Comparison of ENCODE assay signal across 30 cellular contexts in genomic region chrX:111328858-111329257, GRCh38. TPM values are rescaled to one million over a fixed set of nuclear protein-coding genes. Genes with fewer than 3 reads are reported as not detected.
"Had no signal": no experiment of that assay in that cellular context is flagged by ENCODE, and none has a peak within 500 bp of the region (broad histone marks: within the 10 kb centered on the region; RNA-seq: fewer than 3 reads in every experiment).

No MANE protein-coding gene starts in this region.

- H3K4me1 ChIP-seq: parathyroid adenoma, psoas muscle, spleen, thyroid gland, tibial nerve, upper lobe of left lung, vagina had no signal

- ATAC-seq: naive thymus-derived CD4-positive, alpha-beta T cell; natural killer cell; psoas muscle; right cardiac atrium; sciatic nerve; stimulated activated memory B cell treated with anti-CD40 and anti-IgM and Interleukin-4, amounts not matched to agents 10 μg/mL and 1 μg/mL and 100 μg/mL, for 72 hours; stimulated activated naive CD8-positive, alpha-beta T cell treated with anti-CD3 and anti-CD28 coated beads, Interleukin-15, amount 100 ng/mL, for 72 hours; stimulated activated naive CD8-positive, alpha-beta T cell treated with anti-CD3 and anti-CD28 coated beads, Interleukin-15, Interleukin-2, amounts not matched to agents 100 U/mL and 50 U/mL, for 24 hours had no signal

- H3K4me3 ChIP-seq: neural progenitor cell, ovary, psoas muscle, skin epidermis, smooth muscle cell, spleen, thoracic aorta, thyroid gland, tibial nerve, upper lobe of left lung, vagina had no signal

- H3K36me3 ChIP-seq: neural progenitor cell, ovary, spleen, thoracic aorta, thyroid gland, tibial nerve, upper lobe of left lung, vagina had no signal

- FAIRE-seq: urothelium cell line had no signal

- H3K27ac ChIP-seq: neural progenitor cell, ovary, parathyroid adenoma, psoas muscle, skin epidermis, spleen, thoracic aorta, thyroid gland, tibial nerve, upper lobe of left lung, vagina had no signal

- H3K9ac ChIP-seq: neural progenitor cell, parathyroid adenoma had no signal

- H3K27me3 ChIP-seq: neural progenitor cell, ovary, thyroid gland, upper lobe of left lung, vagina had no signal

- H3K4me2 ChIP-seq: neural progenitor cell, smooth muscle cell had no signal

- H3K9me3 ChIP-seq: ovary, psoas muscle, spleen, thoracic aorta, thyroid gland, tibial nerve, upper lobe of left lung, vagina had no signal

- H2AFZ ChIP-seq: neural progenitor cell, parathyroid adenoma had no signal

- DNase-seq: naive thymus-derived CD4-positive, alpha-beta T cell; natural killer cell; occipital lobe; ovary; posterior cingulate gyrus; psoas muscle; right cardiac atrium; spleen; stimulated activated CD4-positive, alpha-beta T cell treated with anti-CD3 and anti-CD28 coated beads, Interleukin-12 subunit alpha, Interleukin-12 subunit beta, amount 100 ng/mL, for 4 hours; stimulated activated CD4-positive, alpha-beta T cell treated with anti-CD3 and anti-CD28 coated beads, Interleukin-1b, Interleukin-23, amount 100 ng/mL, for 48 hours; stimulated activated CD4-positive, alpha-beta T cell treated with anti-CD3 and anti-CD28 coated beads, Interleukin-4, amount 100 ng/mL, for 1 hour; stimulated activated CD4-positive, alpha-beta T cell treated with anti-CD3 and anti-CD28 coated beads, Interleukin-4, amount 100 ng/mL, for 4 hours; stimulated activated CD8-positive, alpha-beta memory T cell treated with anti-CD3 and anti-CD28 coated beads, Interleukin-4, amount 100 ng/mL, for 48 hours; stimulated activated naive CD4-positive, alpha-beta T cell; stimulated activated naive CD8-positive, alpha-beta T cell treated with anti-CD3 and anti-CD28 coated beads, Interleukin-15, amount 100 ng/mL, for 72 hours; stimulated activated naive CD8-positive, alpha-beta T cell treated with anti-CD3 and anti-CD28 coated beads, Interleukin-15, Interleukin-2, amounts not matched to agents 100 U/mL and 50 U/mL, for 24 hours; thyroid gland; trophoblast cell; upper lobe of left lung had no signal

- H3K79me2 ChIP-seq: parathyroid adenoma had no signal

RNA-seq across cellular contexts. Expression of gene CAPN6, which starts 58.6 kb away (rescaled TPM):
- total RNA-seq: naive thymus-derived CD4-positive, alpha-beta T cell; natural killer cell; osteoblast had no signal
- polyA plus RNA-seq: naive thymus-derived CD4-positive, alpha-beta T cell had no signal
